In the genomic region with DNA sequence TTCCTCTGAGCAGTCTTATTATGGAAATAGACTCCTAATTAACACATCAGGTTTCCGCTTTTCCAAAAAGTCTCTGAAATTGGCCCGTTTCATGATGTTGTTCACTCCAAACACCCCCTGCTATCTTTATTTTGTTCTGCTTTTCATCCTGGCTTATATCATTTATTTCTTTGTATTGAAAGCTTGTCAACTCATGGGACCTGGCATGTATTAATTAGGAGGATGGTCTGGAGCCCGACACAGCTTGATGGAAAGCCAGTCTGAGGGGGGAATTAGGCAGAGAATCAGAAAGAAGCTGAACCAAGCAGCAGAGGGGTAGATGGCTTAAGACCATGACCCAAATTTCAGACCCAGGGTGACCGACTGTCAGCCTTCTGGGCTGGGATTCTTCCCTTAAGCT, we compare ENCODE assay signal across 11 cellular contexts.
DNase-seq lines count a peak whose midpoint lies in the region; ATAC-seq lines count a peak whose summit lies in the region.
"Had no signal": no experiment of that assay in that cellular context is flagged by ENCODE, and none has a peak within 500 bp of the region (broad histone marks: within the 10 kb centered on the region; RNA-seq: fewer than 3 reads in every experiment).

No MANE protein-coding gene starts in this region.

- peaks cover 76% of the 10 kb centered on the region for H3K4me1 Mint-ChIP-seq in activated CD4-positive, alpha-beta T cell treated with anti-CD3 and anti-CD28 coated beads, Interleukin-2, amount 10 ng/mL, durations not matched to agents 7 days and 5 days
- peaks cover 52% of the 10 kb centered on the region for H3K4me1 Mint-ChIP-seq in T-helper 17 cell
- peaks cover 89% of the 10 kb centered on the region for H3K4me1 Mint-ChIP-seq in stimulated activated naive CD8-positive, alpha-beta T cell treated with anti-CD3 and anti-CD28 coated beads, Interleukin-15, amount 100 ng/mL, for 72 hours

- H3K36me3 ChIP-seq in iPS-18a (ENCODE audit: control insufficient read depth, low read depth, low read length): no peaks in the 10 kb centered on the region

- no peak for ATAC-seq in T-helper 17 cell
- no peak for ATAC-seq in stimulated activated naive CD8-positive, alpha-beta T cell treated with anti-CD3 and anti-CD28 coated beads, Interleukin-15, amount 100 ng/mL, for 72 hours
- ATAC-seq in GM19395 (IDR thresholded peaks at IDR 0.05; ENCODE audit: unreplicated experiment): no peak
- ATAC-seq in HG03039 (IDR thresholded peaks at IDR 0.05; ENCODE audit: unreplicated experiment): no peak
- no peak for ATAC-seq in GM18858 (IDR thresholded peaks at IDR 0.05; ENCODE audit: unreplicated experiment)

- peak overlapping the region; percentile 57 for H3K4me3 Mint-ChIP-seq in activated CD4-positive, alpha-beta T cell treated with anti-CD3 and anti-CD28 coated beads, Interleukin-2, amount 10 ng/mL, durations not matched to agents 7 days and 5 days
- peak overlapping the region; percentile 82 for H3K4me3 Mint-ChIP-seq in T-helper 17 cell
- peak overlapping the region; percentile 68 to 78 for H3K4me3 Mint-ChIP-seq in stimulated activated naive CD8-positive, alpha-beta T cell treated with anti-CD3 and anti-CD28 coated beads, Interleukin-15, amount 100 ng/mL, for 72 hours

- peaks cover 22% of the 10 kb centered on the region for H3K36me3 Mint-ChIP-seq in activated CD4-positive, alpha-beta T cell treated with anti-CD3 and anti-CD28 coated beads, Interleukin-2, amount 10 ng/mL, durations not matched to agents 7 days and 5 days (ENCODE audit: low read depth)
- H3K36me3 Mint-ChIP-seq in T-helper 17 cell (ENCODE audit: low read depth): no peaks in the 10 kb centered on the region

- H3K9ac ChIP-seq in iPS-18a (ENCODE audit: low read length): no peak overlapping the region

- peaks cover 29% of the 10 kb centered on the region for H3K4me1 ChIP-seq in iPS-18a (ENCODE audit: control insufficient read depth, low read depth, low read length)

- POLR2A ChIA-PET in activated CD4-positive, alpha-beta T cell treated with anti-CD3 and anti-CD28 coated beads, Interleukin-2, amount 10 ng/mL, durations not matched to agents 7 days and 5 days (lab: Charles Lee): interaction anchor here (0.6 to 0.7 kb wide), 4 partner anchors 12 to 83 kb away, joined by 3 to 6 read pairs (median 3); no protein-coding TSS in a partner anchor

- CTCF ChIA-PET in activated CD4-positive, alpha-beta T cell treated with anti-CD3 and anti-CD28 coated beads, Interleukin-2, amount 10 ng/mL, durations not matched to agents 7 days and 5 days (lab: Charles Lee): interaction anchor here (0.6 to 1.6 kb wide), 8 partner anchors 8 to 1634 kb away, joined by 3 to 4 read pairs (median 4); no protein-coding TSS in a partner anchor

- H3K4me3 ChIP-seq in iPS-18a (ENCODE audit: low read length): no peak overlapping the region
- H3K4me3 ChIP-seq: lung had no signal

- no peaks in the 10 kb centered on the region for H3K9me3 ChIP-seq in T-helper 17 cell (ENCODE audit: control insufficient read depth, low read length, poor library complexity, severe bottlenecking)
- no peaks in the 10 kb centered on the region for H3K9me3 ChIP-seq in iPS-18a (ENCODE audit: control insufficient read depth, low read depth, low read length)

- no peak for DNase-seq in activated CD4-positive, alpha-beta T cell treated with anti-CD3 and anti-CD28 coated beads, Interleukin-2, amount 10 ng/mL, durations not matched to agents 7 days and 5 days
- DNase-seq in activated CD4-positive, alpha-beta T cell treated with anti-CD3 and anti-CD28 coated beads for 4 hours: no peak
- no peak for DNase-seq in T-helper 17 cell
- DNase-seq in stimulated activated naive CD8-positive, alpha-beta T cell treated with anti-CD3 and anti-CD28 coated beads, Interleukin-15, amount 100 ng/mL, for 72 hours: no peak
- DNase-seq: NCI-H1105, NCI-H510A treated with DMSO at 0.1 percent for 48 hours had no signal

- H3K27me3 Mint-ChIP-seq in activated CD4-positive, alpha-beta T cell treated with anti-CD3 and anti-CD28 coated beads, Interleukin-2, amount 10 ng/mL, durations not matched to agents 7 days and 5 days: no peaks in the 10 kb centered on the region
- H3K27me3 Mint-ChIP-seq in T-helper 17 cell: no peaks in the 10 kb centered on the region
- no peaks in the 10 kb centered on the region for H3K27me3 Mint-ChIP-seq in stimulated activated naive CD8-positive, alpha-beta T cell treated with anti-CD3 and anti-CD28 coated beads, Interleukin-15, amount 100 ng/mL, for 72 hours

- peak overlapping the region; percentile 42 for H3K27ac ChIP-seq in iPS-18a (ENCODE audit: low read length)

- peak overlapping the region; percentile 98 for H3K27ac Mint-ChIP-seq in activated CD4-positive, alpha-beta T cell treated with anti-CD3 and anti-CD28 coated beads, Interleukin-2, amount 10 ng/mL, durations not matched to agents 7 days and 5 days
- H3K27ac Mint-ChIP-seq in T-helper 17 cell: peak overlapping the region; percentile 96
- peak overlapping the region; percentile 88 to 94 for H3K27ac Mint-ChIP-seq in stimulated activated naive CD8-positive, alpha-beta T cell treated with anti-CD3 and anti-CD28 coated beads, Interleukin-15, amount 100 ng/mL, for 72 hours

- peaks cover 17% of the 10 kb centered on the region for H3K9me3 Mint-ChIP-seq in activated CD4-positive, alpha-beta T cell treated with anti-CD3 and anti-CD28 coated beads, Interleukin-2, amount 10 ng/mL, durations not matched to agents 7 days and 5 days
- H3K9me3 Mint-ChIP-seq in stimulated activated naive CD8-positive, alpha-beta T cell treated with anti-CD3 and anti-CD28 coated beads, Interleukin-15, amount 100 ng/mL, for 72 hours: peaks cover 4 to 18% of the 10 kb centered on the region in 2 donors

- H3K27me3 ChIP-seq in iPS-18a (ENCODE audit: control insufficient read depth, insufficient read depth, low read length): no peaks in the 10 kb centered on the region
